In genomic region chr3:179801831-179802230, GRCh38 we compare ENCODE assay signal across 1 cellular context.
TF ChIP-seq lines count a peak whose summit lies in the region.

No MANE protein-coding gene starts in this region.

TF ChIP-seq in HepG2, 621 proteins besides CTCF, POLR2A, EP300 and RAD21 (continued from another document):
- TF ChIP-seq ATF5 (CRISPR knock-in tag; IDR thresholded peaks at IDR 0.05; ENCODE audit: low read depth) (no peak), NCOA2 (CRISPR knock-in tag; IDR thresholded peaks at IDR 0.05) (no peak)
